In the genomic region with DNA sequence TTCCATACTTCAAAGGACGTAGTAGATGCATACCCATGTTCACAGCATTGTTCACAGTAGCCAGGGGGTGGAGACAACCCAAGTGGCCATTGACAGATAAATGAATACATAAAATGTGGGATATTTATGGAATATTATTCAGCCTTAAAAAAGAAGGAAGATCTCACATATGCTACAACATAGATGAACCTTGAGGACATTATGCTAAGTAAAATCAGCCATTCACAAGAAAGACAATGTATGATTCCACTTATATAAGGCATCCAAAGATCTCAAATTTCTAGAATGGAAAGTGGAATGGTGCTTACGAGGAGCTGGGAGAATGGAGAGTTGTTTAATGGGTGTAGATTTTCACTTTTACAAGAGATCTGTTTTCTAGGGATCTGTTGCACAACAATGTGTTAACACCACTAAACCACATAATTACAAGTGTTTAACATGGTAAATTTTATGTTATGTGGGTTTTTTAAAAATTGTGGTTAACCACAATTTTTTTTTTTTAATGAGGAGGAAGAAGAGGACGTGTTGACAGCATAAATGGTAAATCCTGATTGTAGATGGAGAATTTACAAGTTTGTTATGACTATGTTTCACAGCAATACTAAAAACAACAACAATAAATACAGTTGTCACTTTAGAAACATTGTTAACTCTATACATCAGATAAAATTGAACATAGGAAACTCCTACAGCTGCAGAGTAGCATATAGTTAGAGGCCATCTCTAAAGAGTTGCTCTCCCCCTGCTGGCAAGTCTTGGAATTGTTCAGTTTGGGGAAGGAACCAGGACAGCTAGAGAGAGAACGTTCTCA, we compare ENCODE assay signal across 8 cellular contexts. TPM values are rescaled to one million over a fixed set of nuclear protein-coding genes. Genes with fewer than 3 reads are reported as not detected.
DNase-seq lines count a peak whose midpoint lies in the region; ATAC-seq and TF ChIP-seq lines count a peak whose summit lies in the region.

No MANE protein-coding gene starts in this region.

- no peak overlapping the region for H3K9ac ChIP-seq in neural cell (ENCODE audit: low read length)

- TF ChIP-seq POLR2A in esophagus muscularis mucosa (IDR thresholded peaks at IDR 0.05; ENCODE audit: low read depth) (no peak), suprapubic skin (IDR thresholded peaks at IDR 0.05) (no peak)

- no peak overlapping the region for H2AFZ ChIP-seq in OCI-LY7 (ENCODE audit: low read length)
- H2AFZ ChIP-seq in neural cell (ENCODE audit: low read depth, low read length): no peak overlapping the region

- H3K4me3 ChIP-seq in OCI-LY7 (ENCODE audit: low read depth, low read length, poor library complexity, severe bottlenecking) (no peak overlapping the region), esophagus muscularis mucosa (no peak overlapping the region), neural cell (ENCODE audit: low read length) (no peak overlapping the region), suprapubic skin (no peak overlapping the region)

- no peaks in the 10 kb centered on the region for H3K36me3 ChIP-seq in OCI-LY7 (ENCODE audit: insufficient read depth, low read length)
- H3K36me3 ChIP-seq in esophagus muscularis mucosa: no peaks in the 10 kb centered on the region
- no peaks in the 10 kb centered on the region for H3K36me3 ChIP-seq in neural cell (ENCODE audit: insufficient read depth, low read length)
- no peaks in the 10 kb centered on the region for H3K36me3 ChIP-seq in suprapubic skin

- 58% methylated on average over 4 of the region's 4 CpGs for WGBS in esophagus muscularis mucosa
- WGBS in suprapubic skin: 51% methylated on average over 4 of the region's 4 CpGs

- DNase-seq in DMS153 treated with DMSO at 0.1 percent for 48 hours (lab: John Stamatoyannopoulos, UW; ENCODE audit: unreplicated experiment): peak; percentile 77
- peak; percentile 67 for DNase-seq in HK-2 (ENCODE audit: unreplicated experiment)
- DNase-seq in OCI-LY7 (ENCODE audit: low spot score): peak; percentile 79
- DNase-seq in activated T-cell treated with anti-CD3 and anti-CD28 coated beads for 1 hour (ENCODE audit: low read depth): peak; percentile 66
- no peak for DNase-seq in esophagus muscularis mucosa (ENCODE audit: extremely low spot score)
- peak in 1 of 2 donors; percentile 75 for DNase-seq in suprapubic skin (ENCODE audit: low spot score in 2 of 2)

- TF ChIP-seq CTCF in OCI-LY7 (conservative IDR thresholded peaks at IDR 0.05; ENCODE audit: low read length): peak; percentile 94
- TF ChIP-seq CTCF in esophagus muscularis mucosa (IDR thresholded peaks at IDR 0.05): peak; percentile 82 to 94 (median 87)
- TF ChIP-seq CTCF in neural cell (IDR thresholded peaks at IDR 0.05; ENCODE audit: poor library complexity, severe bottlenecking): peak; percentile 74
- peak; percentile 62 to 81 for TF ChIP-seq CTCF in suprapubic skin (IDR thresholded peaks at IDR 0.05)

- TF ChIP-seq EP300 in esophagus muscularis mucosa (IDR thresholded peaks at IDR 0.05): no peak
- TF ChIP-seq EP300 in neural cell (conservative IDR thresholded peaks at IDR 0.05; ENCODE audit: poor library complexity, severe bottlenecking): no peak
- TF ChIP-seq EP300 in suprapubic skin (IDR thresholded peaks at IDR 0.05): no peak

- H3K79me2 ChIP-seq in OCI-LY7 (ENCODE audit: insufficient read depth, low read depth, low read length) (no peaks in the 10 kb centered on the region), neural cell (replicated peaks; ENCODE audit: insufficient read depth, low read length) (no peaks in the 10 kb centered on the region)

- TF ChIP-seq RAD21 in neural cell (conservative IDR thresholded peaks at IDR 0.05): peak; percentile 60

- H3K4me2 ChIP-seq in OCI-LY7 (ENCODE audit: low read length): no peak overlapping the region
- H3K4me2 ChIP-seq in neural cell (ENCODE audit: low read length): no peak overlapping the region

- no TSS peak for BruUV-seq in OCI-LY7 (replicated peaks; lab: Mats Ljungman, UMichigan)

- no peaks in the 10 kb centered on the region for H3K9me2 ChIP-seq in OCI-LY7 (ENCODE audit: insufficient read depth, low read length)
- H3K9me2 ChIP-seq in neural cell (ENCODE audit: insufficient read depth, low read length): no peaks in the 10 kb centered on the region

- POLR2A ChIA-PET in OCI-LY7 (lab: Charles Lee): interaction anchor here (0.6 to 1.4 kb wide), 4 partner anchors 12 to 553 kb away, joined by 3 to 4 read pairs (median 4); no protein-coding TSS in a partner anchor

- H3K4me1 ChIP-seq in OCI-LY7 (ENCODE audit: insufficient read depth, low read length, poor library complexity, severe bottlenecking) (peaks cover 6% of the 10 kb centered on the region), esophagus muscularis mucosa (no peaks in the 10 kb centered on the region), suprapubic skin (no peaks in the 10 kb centered on the region)

- H3K9me3 ChIP-seq in OCI-LY7 (ENCODE audit: low read length): no peaks in the 10 kb centered on the region
- no peaks in the 10 kb centered on the region for H3K9me3 ChIP-seq in esophagus muscularis mucosa
- no peaks in the 10 kb centered on the region for H3K9me3 ChIP-seq in neural cell (ENCODE audit: low read length)
- no peaks in the 10 kb centered on the region for H3K9me3 ChIP-seq in suprapubic skin

- CTCF ChIA-PET in OCI-LY7 (lab: Charles Lee; ENCODE audit: unreplicated experiment): interaction anchor here (0.7 kb wide), 1 partner anchor 214 kb away, joined by 4 read pairs; no protein-coding TSS in a partner anchor

- no peak overlapping the region for H3K27ac ChIP-seq in OCI-LY7 (ENCODE audit: low read depth, low read length, poor library complexity, severe bottlenecking)
- no peak overlapping the region for H3K27ac ChIP-seq in esophagus muscularis mucosa (replicated peaks in 1 of 4)
- no peak overlapping the region for H3K27ac ChIP-seq in neural cell (ENCODE audit: low read length)
- H3K27ac ChIP-seq in suprapubic skin: no peak overlapping the region

- no peaks in the 10 kb centered on the region for H3F3A ChIP-seq in neural cell (ENCODE audit: insufficient read depth, low read length, poor library complexity, severe bottlenecking)

- peaks cover 0 to 2% (median 0%) of the 10 kb centered on the region in 4 donors for H3K27me3 ChIP-seq in esophagus muscularis mucosa
- no peaks in the 10 kb centered on the region for H3K27me3 ChIP-seq in neural cell (ENCODE audit: insufficient read depth, low read depth, low read length)
- H3K27me3 ChIP-seq in suprapubic skin: peaks cover 11% of the 10 kb centered on the region

- H4K20me1 ChIP-seq in OCI-LY7 (ENCODE audit: insufficient read depth, low read length) (no peaks in the 10 kb centered on the region), neural cell (ENCODE audit: insufficient read depth) (no peaks in the 10 kb centered on the region)

- ATAC-seq in GM21367 (IDR thresholded peaks at IDR 0.05; ENCODE audit: unreplicated experiment): peak; percentile 99

- intact Hi-C loops in OCI-LY7 (cut with micrococcal nuclease; ENCODE audit: unreplicated experiment): loop anchor here (10.0 kb wide), 3 partner anchors 605 to 905 kb away; a partner anchor contains a TSS
- intact Hi-C loops in esophagus muscularis mucosa (cut with DNase I): loop anchor here (5.0 to 10.0 kb wide), 2 partner anchors 217 to 575 kb away; no protein-coding TSS in a partner anchor

TF ChIP-seq in neural cell, 6 proteins besides CTCF, POLR2A, EP300 and RAD21:
- TF ChIP-seq, protein P1, sequence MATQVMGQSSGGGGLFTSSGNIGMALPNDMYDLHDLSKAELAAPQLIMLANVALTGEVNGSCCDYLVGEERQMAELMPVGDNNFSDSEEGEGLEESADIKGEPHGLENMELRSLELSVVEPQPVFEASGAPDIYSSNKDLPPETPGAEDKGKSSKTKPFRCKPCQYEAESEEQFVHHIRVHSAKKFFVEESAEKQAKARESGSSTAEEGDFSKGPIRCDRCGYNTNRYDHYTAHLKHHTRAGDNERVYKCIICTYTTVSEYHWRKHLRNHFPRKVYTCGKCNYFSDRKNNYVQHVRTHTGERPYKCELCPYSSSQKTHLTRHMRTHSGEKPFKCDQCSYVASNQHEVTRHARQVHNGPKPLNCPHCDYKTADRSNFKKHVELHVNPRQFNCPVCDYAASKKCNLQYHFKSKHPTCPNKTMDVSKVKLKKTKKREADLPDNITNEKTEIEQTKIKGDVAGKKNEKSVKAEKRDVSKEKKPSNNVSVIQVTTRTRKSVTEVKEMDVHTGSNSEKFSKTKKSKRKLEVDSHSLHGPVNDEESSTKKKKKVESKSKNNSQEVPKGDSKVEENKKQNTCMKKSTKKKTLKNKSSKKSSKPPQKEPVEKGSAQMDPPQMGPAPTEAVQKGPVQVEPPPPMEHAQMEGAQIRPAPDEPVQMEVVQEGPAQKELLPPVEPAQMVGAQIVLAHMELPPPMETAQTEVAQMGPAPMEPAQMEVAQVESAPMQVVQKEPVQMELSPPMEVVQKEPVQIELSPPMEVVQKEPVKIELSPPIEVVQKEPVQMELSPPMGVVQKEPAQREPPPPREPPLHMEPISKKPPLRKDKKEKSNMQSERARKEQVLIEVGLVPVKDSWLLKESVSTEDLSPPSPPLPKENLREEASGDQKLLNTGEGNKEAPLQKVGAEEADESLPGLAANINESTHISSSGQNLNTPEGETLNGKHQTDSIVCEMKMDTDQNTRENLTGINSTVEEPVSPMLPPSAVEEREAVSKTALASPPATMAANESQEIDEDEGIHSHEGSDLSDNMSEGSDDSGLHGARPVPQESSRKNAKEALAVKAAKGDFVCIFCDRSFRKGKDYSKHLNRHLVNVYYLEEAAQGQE (IDR thresholded peaks at IDR 0.05; ENCODE audit: borderline replicate concordance): no peak
- TF ChIP-seq MXI1 (conservative IDR thresholded peaks at IDR 0.05; ENCODE audit: poor library complexity, severe bottlenecking): no peak
- peak; percentile 73 for TF ChIP-seq SMC3 (conservative IDR thresholded peaks at IDR 0.05; ENCODE audit: poor library complexity)

RNA-seq across cellular contexts. Expression of a gene that starts 41.6 kb away (rescaled TPM):
- not detected in 2 replicates for total RNA-seq in OCI-LY7 (2014; rRNA removed; shearing (Covaris generic))
- 0.36 TPM in 1 of 2 replicates, not detected in the other for total RNA-seq in OCI-LY7 (2022)
- total RNA-seq in esophagus muscularis mucosa: 100 to 1,000 TPM; 418 to 749 (median 509) TPM
- polyA plus RNA-seq in neural cell: 1.5 and 2.3 TPM in 2 replicates
- 0.73 and 3.2 TPM in 2 replicates for polyA minus RNA-seq in neural cell
- 100 to 1,000 TPM in 1 of 4 donors, 10 to 100 TPM in 3; 41.0 to 136 (median 78.6) TPM for total RNA-seq in suprapubic skin

Comparison
In these comparisons a context has a peak if more than half of its experiments do, and no peak if none do; other contexts are left out.
1. RNA of a gene that starts 41.6 kb away (total RNA-seq): 418 to 749 TPM in esophagus muscularis mucosa and 41.0 to 136 TPM in suprapubic skin; 0.36 TPM in OCI-LY7; every median in the first group is over 10 times any median in the second.
2. Peak in every context shown above with its lines, with median percentiles within 50 percentile points of each other: CTCF ChIP-seq.